ENCODE assay signal across 3 cellular contexts in genomic region chr13:26596458-26596857, GRCh38.
"Had no signal": no experiment of that assay in that cellular context is flagged by ENCODE, and none has a peak within 500 bp of the region (broad histone marks: within the 10 kb centered on the region; RNA-seq: fewer than 3 reads in every experiment).

No MANE protein-coding gene starts in this region.

- DNase-seq: GDM1, GF-D8 had no signal

- ATAC-seq: GM12878 had no signal

- H3K4me3 ChIP-seq: GM12878 had no signal
